ENCODE assay signal across 1 cellular context in genomic region chr3:52398670-52399081, GRCh38.
TF ChIP-seq lines count a peak whose summit lies in the region.

No MANE protein-coding gene starts in this region.

TF ChIP-seq in HepG2, 621 proteins besides CTCF, POLR2A, EP300 and RAD21:
- no peak for TF ChIP-seq IKZF4 (CRISPR knock-in tag; IDR thresholded peaks at IDR 0.05; ENCODE audit: borderline replicate concordance, low read depth, not compliant biosample characterization)
- no peak for TF ChIP-seq MAX (IDR thresholded peaks at IDR 0.05)
- no peak for TF ChIP-seq ZNF414 (CRISPR knock-in tag; IDR thresholded peaks at IDR 0.05)
- no peak for TF ChIP-seq ZBTB21 (CRISPR knock-in tag; IDR thresholded peaks at IDR 0.05)
- no peak for TF ChIP-seq ZNF605 (CRISPR knock-in tag; IDR thresholded peaks at IDR 0.05)
- TF ChIP-seq MYC (CRISPR knock-in tag; IDR thresholded peaks at IDR 0.05; ENCODE audit: borderline replicate concordance): no peak
- 0 out of 2 replicates have a peak, but pooled peaks have one; percentile 44 for TF ChIP-seq ARNTL (CRISPR knock-in tag; IDR thresholded peaks at IDR 0.05)
- no peak for TF ChIP-seq TOPORS (CRISPR knock-in tag; IDR thresholded peaks at IDR 0.05)
- peak; percentile 41 for TF ChIP-seq ZNF687 (CRISPR knock-in tag; IDR thresholded peaks at IDR 0.05)
- TF ChIP-seq PAWR (CRISPR knock-in tag; IDR thresholded peaks at IDR 0.05; ENCODE audit: borderline replicate concordance): no peak
- TF ChIP-seq ATF6 (CRISPR knock-in tag; conservative IDR thresholded peaks at IDR 0.05): no peak
- TF ChIP-seq PCBP1 (IDR thresholded peaks at IDR 0.05; ENCODE audit: borderline replicate concordance, low read depth, low read length): no peak
- TF ChIP-seq PPARG (CRISPR knock-in tag; conservative IDR thresholded peaks at IDR 0.05): no peak
- peak; percentile 39; the same call in 1 of the 2 replicates for TF ChIP-seq SOX5 (CRISPR knock-in tag; IDR thresholded peaks at IDR 0.05; ENCODE audit: borderline replicate concordance)
- no peak for TF ChIP-seq ZNF335 (CRISPR knock-in tag; IDR thresholded peaks at IDR 0.05)
- no peak for TF ChIP-seq E2F2 (CRISPR knock-in tag; IDR thresholded peaks at IDR 0.05; ENCODE audit: borderline replicate concordance)
- TF ChIP-seq E2F5 (CRISPR knock-in tag; conservative IDR thresholded peaks at IDR 0.05): no peak
- peak; percentile 75; the same call in 1 of the 2 replicates for TF ChIP-seq ZNF317 (CRISPR knock-in tag; IDR thresholded peaks at IDR 0.05)
- TF ChIP-seq USF2 (IDR thresholded peaks at IDR 0.05; ENCODE audit: low read depth, low read length): no peak
- peak; percentile 41; the same call in 1 of the 2 replicates for TF ChIP-seq USF2 (CRISPR knock-in tag; IDR thresholded peaks at IDR 0.05; ENCODE audit: borderline replicate concordance)
- TF ChIP-seq NFE2L2 (IDR thresholded peaks at IDR 0.05; ENCODE audit: low read length): no peak
- no peak for TF ChIP-seq ZZZ3 (CRISPR knock-in tag; IDR thresholded peaks at IDR 0.05; ENCODE audit: borderline replicate concordance)
- no peak for TF ChIP-seq HDAC1 (CRISPR knock-in tag; IDR thresholded peaks at IDR 0.05)
- TF ChIP-seq ZFP36L1 (CRISPR knock-in tag; IDR thresholded peaks at IDR 0.05): no peak
- no peak for TF ChIP-seq DBP (CRISPR knock-in tag; IDR thresholded peaks at IDR 0.05; ENCODE audit: not compliant biosample characterization)
- TF ChIP-seq SOX6 (IDR thresholded peaks at IDR 0.05): no peak
- peak; percentile 53; the same call in 1 of the 2 replicates for TF ChIP-seq SOX6 (CRISPR knock-in tag; IDR thresholded peaks at IDR 0.05)
- TF ChIP-seq BATF2 (CRISPR knock-in tag; IDR thresholded peaks at IDR 0.05): no peak
- no peak for TF ChIP-seq ZNF547 (CRISPR knock-in tag; IDR thresholded peaks at IDR 0.05)
- no peak for TF ChIP-seq MTF1 (CRISPR knock-in tag; IDR thresholded peaks at IDR 0.05)
- TF ChIP-seq NCOR1 (IDR thresholded peaks at IDR 0.05; ENCODE audit: borderline replicate concordance, low read length): no peak
